15 cellular contexts compared by ENCODE assay signal in the genomic region with DNA sequence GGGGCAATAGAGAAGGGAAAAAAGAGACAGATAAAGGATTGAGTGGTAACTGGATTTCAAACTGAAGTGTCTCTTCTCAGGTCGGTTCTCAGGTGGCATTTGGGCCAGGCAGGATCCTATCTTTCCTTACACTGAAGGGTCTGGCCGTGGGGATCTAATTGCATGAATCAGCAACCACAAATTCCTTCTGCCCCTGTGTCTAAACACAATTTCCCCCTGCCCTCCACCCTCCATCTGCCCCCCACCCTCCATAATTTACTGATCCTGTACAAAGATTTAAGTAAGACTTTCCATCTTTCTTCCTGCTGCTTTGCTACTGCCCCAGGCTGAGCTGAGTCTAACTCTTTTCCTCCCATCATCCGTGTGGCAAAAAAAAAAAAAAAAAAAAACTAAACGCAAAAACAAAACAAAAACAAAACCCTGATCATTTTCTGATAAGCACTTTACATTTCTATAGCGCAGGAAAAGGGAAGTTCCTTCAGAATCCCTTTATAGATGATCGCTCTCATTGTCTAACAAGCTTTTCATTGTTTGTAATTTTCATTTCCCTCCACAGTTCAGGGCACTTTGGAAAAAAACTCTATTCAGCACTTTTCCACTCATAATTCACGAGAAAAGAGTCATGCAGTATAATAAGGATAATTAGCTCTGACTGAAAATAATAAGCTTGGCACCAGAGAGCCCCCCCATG.
A peak's percentile ranks its signal among the peaks of the same experiment; 100 is the strongest.
DNase-seq lines count a peak whose midpoint lies in the region; ATAC-seq and TF ChIP-seq lines count a peak whose summit lies in the region.
"Had no signal": no experiment of that assay in that cellular context is flagged by ENCODE, and none has a peak within 500 bp of the region (broad histone marks: within the 10 kb centered on the region; RNA-seq: fewer than 3 reads in every experiment).

No MANE protein-coding gene starts in this region.

- CTCF ChIA-PET in CD4-positive, alpha-beta T cell (lab: Charles Lee): no interaction called here

- no peak for TF ChIP-seq CTCF in progenitor cell of endocrine pancreas (IDR thresholded peaks at IDR 0.05; ENCODE audit: unreplicated experiment)
- TF ChIP-seq CTCF in CD4-positive, alpha-beta T cell (IDR thresholded peaks at IDR 0.05): no peak

- peaks cover 43% of the 10 kb centered on the region for H3K4me1 Mint-ChIP-seq in progenitor cell of endocrine pancreas (ENCODE audit: low read depth)
- H3K4me1 Mint-ChIP-seq in stimulated activated memory B cell treated with anti-CD40 and anti-IgM and Interleukin-4, amounts not matched to agents 10 μg/mL and 1 μg/mL and 100 μg/mL, for 72 hours: peaks cover 18% of the 10 kb centered on the region
- H3K4me1 Mint-ChIP-seq in activated T-helper 2 cell treated with anti-CD3 and anti-CD28 coated beads, Interferon-gamma antibody, Interleukin-2, Interleukin-4, amounts not matched to agents 10 μg/mL and 5 μg/mL and 100 μg/mL, durations not matched to agents 14 hours and 24 hours and 36 hours (ENCODE audit: low read depth): peaks cover 44% of the 10 kb centered on the region
- peaks cover 12% of the 10 kb centered on the region for H3K4me1 Mint-ChIP-seq in CD4-positive, alpha-beta T cell (ENCODE audit: low read depth)

- peaks cover 4% of the 10 kb centered on the region for H3K27me3 ChIP-seq in CD4-positive, alpha-beta T cell (ENCODE audit: control insufficient read depth, insufficient read depth, low read length)
- H3K27me3 ChIP-seq: heart left ventricle had no signal

- no peaks in the 10 kb centered on the region for H3K36me3 Mint-ChIP-seq in progenitor cell of endocrine pancreas (ENCODE audit: insufficient read depth)
- H3K36me3 Mint-ChIP-seq in stimulated activated memory B cell treated with anti-CD40 and anti-IgM and Interleukin-4, amounts not matched to agents 10 μg/mL and 1 μg/mL and 100 μg/mL, for 72 hours: no peaks in the 10 kb centered on the region
- H3K36me3 Mint-ChIP-seq in activated T-helper 2 cell treated with anti-CD3 and anti-CD28 coated beads, Interferon-gamma antibody, Interleukin-2, Interleukin-4, amounts not matched to agents 10 μg/mL and 5 μg/mL and 100 μg/mL, durations not matched to agents 14 hours and 24 hours and 36 hours (ENCODE audit: low read depth): no peaks in the 10 kb centered on the region
- H3K36me3 Mint-ChIP-seq in CD4-positive, alpha-beta T cell (ENCODE audit: low read depth): no peaks in the 10 kb centered on the region
- H3K36me3 Mint-ChIP-seq: CD4-positive, CD25-positive, alpha-beta regulatory T cell; naive thymus-derived CD8-positive, alpha-beta T cell had no signal

- no peak for ATAC-seq in stimulated activated memory B cell treated with anti-CD40 and anti-IgM and Interleukin-4, amounts not matched to agents 10 μg/mL and 1 μg/mL and 100 μg/mL, for 72 hours
- ATAC-seq in CD4-positive, alpha-beta T cell (ENCODE audit: poor library complexity): no peak
- ATAC-seq: left lobe of liver; naive thymus-derived CD8-positive, alpha-beta T cell had no signal

- POLR2A ChIA-PET in CD4-positive, alpha-beta T cell (lab: Charles Lee): interaction anchor here (0.6 kb wide), 1 partner anchor 72 kb away, joined by 4 read pairs; no protein-coding TSS in a partner anchor

- intact Hi-C loops in activated T-helper 2 cell treated with anti-CD3 and anti-CD28 coated beads, Interferon-gamma antibody, Interleukin-2, Interleukin-4, amounts not matched to agents 10 μg/mL and 5 μg/mL and 100 μg/mL, durations not matched to agents 14 hours and 24 hours and 36 hours (cut with micrococcal nuclease): loop anchor here (5.0 kb wide), 1 partner anchor 102 kb away; no protein-coding TSS in a partner anchor
- intact Hi-C loops in CD4-positive, alpha-beta T cell (cut with DNase I, micrococcal nuclease): no loop called here

- H3K4me3 Mint-ChIP-seq in progenitor cell of endocrine pancreas (ENCODE audit: low read depth): no peak overlapping the region
- H3K4me3 Mint-ChIP-seq in stimulated activated memory B cell treated with anti-CD40 and anti-IgM and Interleukin-4, amounts not matched to agents 10 μg/mL and 1 μg/mL and 100 μg/mL, for 72 hours: no peak overlapping the region
- no peak overlapping the region for H3K4me3 Mint-ChIP-seq in activated T-helper 2 cell treated with anti-CD3 and anti-CD28 coated beads, Interferon-gamma antibody, Interleukin-2, Interleukin-4, amounts not matched to agents 10 μg/mL and 5 μg/mL and 100 μg/mL, durations not matched to agents 14 hours and 24 hours and 36 hours (ENCODE audit: low read depth)
- no peak overlapping the region for H3K4me3 Mint-ChIP-seq in CD4-positive, alpha-beta T cell
- H3K4me3 Mint-ChIP-seq: CD4-positive, CD25-positive, alpha-beta regulatory T cell; H9; naive thymus-derived CD8-positive, alpha-beta T cell had no signal

- no peaks in the 10 kb centered on the region for H3K9me3 ChIP-seq in CD4-positive, alpha-beta T cell (ENCODE audit: control insufficient read depth, low read length)
- H3K9me3 ChIP-seq: heart left ventricle had no signal

- H3K27ac ChIP-seq in CD4-positive, alpha-beta T cell (ENCODE audit: low read depth, low read length): no peak overlapping the region

- no peaks in the 10 kb centered on the region for H3K9me3 Mint-ChIP-seq in progenitor cell of endocrine pancreas (ENCODE audit: low read depth)
- no peaks in the 10 kb centered on the region for H3K9me3 Mint-ChIP-seq in stimulated activated memory B cell treated with anti-CD40 and anti-IgM and Interleukin-4, amounts not matched to agents 10 μg/mL and 1 μg/mL and 100 μg/mL, for 72 hours
- no peaks in the 10 kb centered on the region for H3K9me3 Mint-ChIP-seq in activated T-helper 2 cell treated with anti-CD3 and anti-CD28 coated beads, Interferon-gamma antibody, Interleukin-2, Interleukin-4, amounts not matched to agents 10 μg/mL and 5 μg/mL and 100 μg/mL, durations not matched to agents 14 hours and 24 hours and 36 hours
- no peaks in the 10 kb centered on the region for H3K9me3 Mint-ChIP-seq in CD4-positive, alpha-beta T cell
- H3K9me3 Mint-ChIP-seq: H9; naive thymus-derived CD8-positive, alpha-beta T cell had no signal

- H3K27ac Mint-ChIP-seq in progenitor cell of endocrine pancreas: peak overlapping the region; percentile 89
- no peak overlapping the region for H3K27ac Mint-ChIP-seq in stimulated activated memory B cell treated with anti-CD40 and anti-IgM and Interleukin-4, amounts not matched to agents 10 μg/mL and 1 μg/mL and 100 μg/mL, for 72 hours
- no peak overlapping the region for H3K27ac Mint-ChIP-seq in activated T-helper 2 cell treated with anti-CD3 and anti-CD28 coated beads, Interferon-gamma antibody, Interleukin-2, Interleukin-4, amounts not matched to agents 10 μg/mL and 5 μg/mL and 100 μg/mL, durations not matched to agents 14 hours and 24 hours and 36 hours
- H3K27ac Mint-ChIP-seq in CD4-positive, alpha-beta T cell: no peak overlapping the region

- DNase-seq in H4 (ENCODE audit: low spot score) (peak; percentile 52), NCI-H2081 treated with DMSO at 0.1 percent for 48 hours (lab: John Stamatoyannopoulos, UW) (peak; percentile 91), astrocyte of the hippocampus (ENCODE audit: low read depth, low spot score) (peak; percentile 37), progenitor cell of endocrine pancreas (ENCODE audit: low spot score, unreplicated experiment) (no peak), kidney glomerular epithelial cell (lab: John Stamatoyannopoulos, UW) (no peak)
- no peak for DNase-seq in activated T-helper 2 cell treated with anti-CD3 and anti-CD28 coated beads, Interferon-gamma antibody, Interleukin-2, Interleukin-4, amounts not matched to agents 10 μg/mL and 5 μg/mL and 100 μg/mL, durations not matched to agents 14 hours and 24 hours and 36 hours (ENCODE audit: low spot score)
- no peak for DNase-seq in CD4-positive, alpha-beta T cell
- DNase-seq: activated naive CD4-positive, alpha-beta T cell treated with anti-CD3 and anti-CD28 coated beads, Interleukin-2, amount 50 U/mL, for 16 hours; CD4-positive, CD25-positive, alpha-beta regulatory T cell; H9; heart left ventricle; naive thymus-derived CD8-positive, alpha-beta T cell; NCI-H526 treated with DMSO at 0.1 percent for 48 hours had no signal

- H3K27me3 Mint-ChIP-seq in progenitor cell of endocrine pancreas: no peaks in the 10 kb centered on the region
- H3K27me3 Mint-ChIP-seq in stimulated activated memory B cell treated with anti-CD40 and anti-IgM and Interleukin-4, amounts not matched to agents 10 μg/mL and 1 μg/mL and 100 μg/mL, for 72 hours: peaks cover 52% of the 10 kb centered on the region
- H3K27me3 Mint-ChIP-seq in activated T-helper 2 cell treated with anti-CD3 and anti-CD28 coated beads, Interferon-gamma antibody, Interleukin-2, Interleukin-4, amounts not matched to agents 10 μg/mL and 5 μg/mL and 100 μg/mL, durations not matched to agents 14 hours and 24 hours and 36 hours (ENCODE audit: low read depth): peaks cover 53% of the 10 kb centered on the region
- H3K27me3 Mint-ChIP-seq in CD4-positive, alpha-beta T cell: peaks cover 14% of the 10 kb centered on the region
- H3K27me3 Mint-ChIP-seq: CD4-positive, CD25-positive, alpha-beta regulatory T cell had no signal

Comparison
In these comparisons a context has a peak if more than half of its experiments do, and no peak if none do; other contexts are left out.
1. DNase-seq: peak in H4 (single experiment), NCI-H2081 treated with DMSO at 0.1 percent for 48 hours (single experiment) and astrocyte of the hippocampus (single experiment); none in progenitor cell of endocrine pancreas (single experiment), activated T-helper 2 cell treated with anti-CD3 and anti-CD28 coated beads, Interferon-gamma antibody, Interleukin-2, Interleukin-4, amounts not matched to agents 10 μg/mL and 5 μg/mL and 100 μg/mL, durations not matched to agents 14 hours and 24 hours and 36 hours (single experiment), CD4-positive, alpha-beta T cell (0 of 10) and kidney glomerular epithelial cell (single experiment).